ENCODE assay signal across 1 cellular context in genomic region chr15:99143655-99144610, GRCh38.
TF ChIP-seq lines count a peak whose summit lies in the region.

No MANE protein-coding gene starts in this region.

TF ChIP-seq in HepG2, 621 proteins besides CTCF, POLR2A, EP300 and RAD21 (continued from another document and continues in another):
- TF ChIP-seq ZBTB2 (CRISPR knock-in tag; IDR thresholded peaks at IDR 0.05; ENCODE audit: low read depth) (no peak), ZSCAN22 (CRISPR knock-in tag; IDR thresholded peaks at IDR 0.05) (no peak), TCF12 (IDR thresholded peaks at IDR 0.05) (no peak), TCF12 (CRISPR knock-in tag; IDR thresholded peaks at IDR 0.05) (no peak), SIX1 (CRISPR knock-in tag; IDR thresholded peaks at IDR 0.05; ENCODE audit: borderline replicate concordance) (no peak), CEBPG (CRISPR knock-in tag; IDR thresholded peaks at IDR 0.05) (peak; percentile 67; the same call in 1 of the 2 replicates), ZNF607 (CRISPR knock-in tag; IDR thresholded peaks at IDR 0.05; ENCODE audit: borderline replicate concordance) (no peak), SAP130 (CRISPR knock-in tag; IDR thresholded peaks at IDR 0.05; ENCODE audit: low read depth) (no peak), ZNF737 (CRISPR knock-in tag; IDR thresholded peaks at IDR 0.05; ENCODE audit: borderline replicate concordance) (no peak), ZFP37 (CRISPR knock-in tag; IDR thresholded peaks at IDR 0.05; ENCODE audit: borderline replicate concordance) (no peak), MED8 (CRISPR knock-in tag; IDR thresholded peaks at IDR 0.05; ENCODE audit: insufficient replicate concordance) (no peak), ZNF687 (CRISPR knock-in tag; IDR thresholded peaks at IDR 0.05) (no peak), PHF21A (CRISPR knock-in tag; IDR thresholded peaks at IDR 0.05) (no peak), ZNF280D (CRISPR knock-in tag; IDR thresholded peaks at IDR 0.05) (no peak), ZNF460 (CRISPR knock-in tag; IDR thresholded peaks at IDR 0.05; ENCODE audit: borderline replicate concordance) (no peak), HNRNPH1 (optimal IDR thresholded peaks at IDR 0.05; ENCODE audit: low read depth, low read length) (no peak), THAP11 (CRISPR knock-in tag; IDR thresholded peaks at IDR 0.05) (no peak), ZNF777 (CRISPR knock-in tag; IDR thresholded peaks at IDR 0.05) (no peak), TRIM24 (CRISPR knock-in tag; IDR thresholded peaks at IDR 0.05) (no peak), MAX (IDR thresholded peaks at IDR 0.05) (no peak), PRPF4 (IDR thresholded peaks at IDR 0.05; ENCODE audit: low read depth, low read length, poor library complexity, severe bottlenecking) (no peak), HOXD1 (CRISPR knock-in tag; IDR thresholded peaks at IDR 0.05) (no peak), IRF2 (CRISPR knock-in tag; IDR thresholded peaks at IDR 0.05) (no peak), XBP1 (CRISPR knock-in tag; IDR thresholded peaks at IDR 0.05) (no peak), CEBPB (IDR thresholded peaks at IDR 0.05; ENCODE audit: borderline replicate concordance, low read depth, low read length) (peak; percentile 85), SIN3A (IDR thresholded peaks at IDR 0.05; ENCODE audit: borderline replicate concordance, low read depth, low read length) (no peak), HDAC2 (CRISPR knock-in tag; IDR thresholded peaks at IDR 0.05) (no peak), SOX13 (IDR thresholded peaks at IDR 0.05) (no peak), SOX13 (CRISPR knock-in tag; conservative IDR thresholded peaks at IDR 0.05 in 1 of 2, IDR thresholded peaks at IDR 0.05 in 1 of 2) (peak in 1 of 2 experiments; percentile 37; a peak in 1 of 4 replicates), ARHGAP35 (CRISPR knock-in tag; IDR thresholded peaks at IDR 0.05; ENCODE audit: borderline replicate concordance) (no peak), ZNF33B (CRISPR knock-in tag; IDR thresholded peaks at IDR 0.05) (no peak), ZNF7 (CRISPR knock-in tag; IDR thresholded peaks at IDR 0.05) (peak; percentile 67), ZNF546 (CRISPR knock-in tag; conservative IDR thresholded peaks at IDR 0.05) (no peak), TSC22D2 (CRISPR knock-in tag; IDR thresholded peaks at IDR 0.05; ENCODE audit: borderline replicate concordance) (no peak), THAP7 (CRISPR knock-in tag; IDR thresholded peaks at IDR 0.05) (no peak), ZNF75D (CRISPR knock-in tag; IDR thresholded peaks at IDR 0.05; ENCODE audit: borderline replicate concordance) (no peak), MYC (CRISPR knock-in tag; IDR thresholded peaks at IDR 0.05; ENCODE audit: borderline replicate concordance) (no peak), GABPA (IDR thresholded peaks at IDR 0.05; ENCODE audit: low read depth, low read length) (no peak), GABPA (CRISPR knock-in tag; IDR thresholded peaks at IDR 0.05; ENCODE audit: low read depth) (no peak), ATF4 (CRISPR knock-in tag; IDR thresholded peaks at IDR 0.05) (no peak), ZBTB38 (CRISPR knock-in tag; IDR thresholded peaks at IDR 0.05) (no peak), ZBTB43 (CRISPR knock-in tag; conservative IDR thresholded peaks at IDR 0.05) (0 out of 2 replicates have a peak, but pooled peaks have one; percentile 54), ZNF564 (CRISPR knock-in tag; IDR thresholded peaks at IDR 0.05) (no peak), RXRB (CRISPR knock-in tag; IDR thresholded peaks at IDR 0.05; ENCODE audit: borderline replicate concordance) (0 out of 2 replicates have a peak, but pooled peaks have one; percentile 17), TEAD2 (CRISPR knock-in tag; IDR thresholded peaks at IDR 0.05) (no peak), RARA (CRISPR knock-in tag; IDR thresholded peaks at IDR 0.05) (no peak), AHDC1 (CRISPR knock-in tag; IDR thresholded peaks at IDR 0.05; ENCODE audit: borderline replicate concordance) (no peak), HNRNPK (IDR thresholded peaks at IDR 0.05; ENCODE audit: low read depth, low read length, poor library complexity, severe bottlenecking) (no peak), ARID3A (IDR thresholded peaks at IDR 0.05; ENCODE audit: low read depth, low read length) (no peak), ZNF703 (CRISPR knock-in tag; IDR thresholded peaks at IDR 0.05; ENCODE audit: borderline replicate concordance) (no peak), PHB2 (IDR thresholded peaks at IDR 0.05; ENCODE audit: partially characterized antibody) (no peak)
